In genomic region chr13:26984337-26984736, GRCh38 we compare ENCODE assay signal across 24 cellular contexts.
DNase-seq lines count a peak whose midpoint lies in the region; ATAC-seq, FAIRE-seq and TF ChIP-seq lines count a peak whose summit lies in the region.
"Had no signal": no experiment of that assay in that cellular context is flagged by ENCODE, and none has a peak within 500 bp of the region (broad histone marks: within the 10 kb centered on the region; RNA-seq: fewer than 3 reads in every experiment).

No MANE protein-coding gene starts in this region.

- CTCF ChIA-PET in A549 (lab: Yijun Ruan, JAX): interaction anchor here (0.9 to 12.8 kb wide), 30 partner anchors 9 to 1000 kb away, joined by 3 to 220 read pairs (median 6); no protein-coding TSS in a partner anchor

- no peak for TF ChIP-seq RAD21 in A549 (conservative IDR thresholded peaks at IDR 0.05 in 1 of 2, IDR thresholded peaks at IDR 0.05 in 1 of 2)

- POLR2A ChIA-PET in A549 (lab: Yijun Ruan, JAX): no interaction called here

- TF ChIP-seq POLR2A in A549 (IDR thresholded peaks at IDR 0.05; ENCODE audit: low read length): no peak
- TF ChIP-seq POLR2A in gastroesophageal sphincter (IDR thresholded peaks at IDR 0.05): no peak

- no peak overlapping the region for H3K4me3 ChIP-seq in A549
- no peak overlapping the region for H3K4me3 ChIP-seq in gastroesophageal sphincter
- no peak overlapping the region for H3K4me3 ChIP-seq in rectal smooth muscle tissue (ENCODE audit: low read length)
- H3K4me3 ChIP-seq: psoas muscle, spleen had no signal

- H3K27me3 Mint-ChIP-seq in HFFc6 (ENCODE audit: insufficient read depth): no peaks in the 10 kb centered on the region
- H3K27me3 Mint-ChIP-seq in chondrocyte (ENCODE audit: low read depth): peaks cover 14% of the 10 kb centered on the region

- H3K4me3 Mint-ChIP-seq in HFFc6: peak overlapping the region; percentile 21; the same call in 1 of the 2 replicates
- H3K4me3 Mint-ChIP-seq in chondrocyte (ENCODE audit: unreplicated experiment): no peak overlapping the region
- H3K4me3 Mint-ChIP-seq: activated CD4-positive, alpha-beta T cell treated with anti-CD3 and anti-CD28 coated beads, Interleukin-2, amount 10 ng/mL, durations not matched to agents 24 days and 14 days; CD8-positive, alpha-beta T cell; memory B cell; neural crest cell had no signal

- 94% methylated on average over 4 of the region's 4 CpGs for whole genome bisulfite sequencing in A549 (ENCODE audit: missing lambda C conversion rate)
- WGBS in gastroesophageal sphincter (ENCODE audit: low coverage in 1 of 2), 2 donors: 27 to 93% methylated on average over 1 to 3 of the region's 4 CpGs

- H3K27ac ChIP-seq in A549 (peak overlapping the region; percentile 63 to 82; a peak in 3 of 6 replicates), gastroesophageal sphincter (peak overlapping the region; percentile 75 to 89 (median 86)), rectal smooth muscle tissue (ENCODE audit: low read depth, low read length) (peak overlapping the region; percentile 77)
- H3K27ac ChIP-seq: foreskin keratinocyte, psoas muscle had no signal

- no peak overlapping the region for H3K4me2 ChIP-seq in A549

- H3K27me3 ChIP-seq in gastroesophageal sphincter (no peaks in the 10 kb centered on the region), rectal smooth muscle tissue (ENCODE audit: control insufficient read depth, insufficient read depth, low read length) (no peaks in the 10 kb centered on the region)

- ATAC-seq in A549 (no peak), gastroesophageal sphincter (no peak)

- H3K27ac Mint-ChIP-seq in HFFc6 (peak overlapping the region; percentile 93), chondrocyte (ENCODE audit: unreplicated experiment) (no peak overlapping the region)
- H3K27ac Mint-ChIP-seq: activated CD4-positive, alpha-beta T cell treated with anti-CD3 and anti-CD28 coated beads, Interleukin-2, amount 10 ng/mL, durations not matched to agents 24 days and 14 days; CD8-positive, alpha-beta T cell; memory B cell had no signal

- H3K9me3 Mint-ChIP-seq in HFFc6: no peaks in the 10 kb centered on the region
- no peaks in the 10 kb centered on the region for H3K9me3 Mint-ChIP-seq in chondrocyte (ENCODE audit: low read depth)
- H3K9me3 Mint-ChIP-seq: activated CD4-positive, alpha-beta T cell treated with anti-CD3 and anti-CD28 coated beads, Interleukin-2, amount 10 ng/mL, durations not matched to agents 24 days and 14 days; CD8-positive, alpha-beta T cell; memory B cell; neural crest cell had no signal

- H3K36me3 ChIP-seq in gastroesophageal sphincter: no peaks in the 10 kb centered on the region
- H3K36me3 ChIP-seq in rectal smooth muscle tissue (ENCODE audit: control insufficient read depth, insufficient read depth, low read length): no peaks in the 10 kb centered on the region
- H3K36me3 ChIP-seq: spleen had no signal

- TF ChIP-seq CTCF in A549 (IDR thresholded peaks at IDR 0.05) (no peak), HFFc6 (IDR thresholded peaks at IDR 0.05) (no peak), gastroesophageal sphincter (IDR thresholded peaks at IDR 0.05) (no peak), chondrocyte (IDR thresholded peaks at IDR 0.05) (no peak)

- H3K4me1 Mint-ChIP-seq in HFFc6 (ENCODE audit: low read depth): peaks cover 46% of the 10 kb centered on the region
- no peaks in the 10 kb centered on the region for H3K4me1 Mint-ChIP-seq in chondrocyte (ENCODE audit: low read depth)
- H3K4me1 Mint-ChIP-seq: neural crest cell had no signal

- H3K4me1 ChIP-seq in A549 (peaks cover 52% of the 10 kb centered on the region), gastroesophageal sphincter (peaks cover 0 to 60% (median 12%) of the 10 kb centered on the region in 3 donors), rectal smooth muscle tissue (ENCODE audit: control insufficient read depth, insufficient read depth, low read length) (peaks cover 15% of the 10 kb centered on the region)
- H3K4me1 ChIP-seq: foreskin keratinocyte, psoas muscle had no signal

- H3K36me3 Mint-ChIP-seq in HFFc6 (ENCODE audit: low read depth) (no peaks in the 10 kb centered on the region), chondrocyte (ENCODE audit: low read depth) (no peaks in the 10 kb centered on the region)
- H3K36me3 Mint-ChIP-seq: CD8-positive, alpha-beta T cell; memory B cell had no signal

- H3K9me3 ChIP-seq in A549 (no peaks in the 10 kb centered on the region), gastroesophageal sphincter (no peaks in the 10 kb centered on the region)
- H3K9me3 ChIP-seq: psoas muscle, spleen had no signal

- FAIRE-seq in A549 (lab: Jason Lieb, UNC): no peak
- FAIRE-seq: bronchial epithelial cell, GM19239, kidney had no signal

- no peak overlapping the region for H3K9ac ChIP-seq in rectal smooth muscle tissue (ENCODE audit: low read length)

- TF ChIP-seq EP300 in A549 (IDR thresholded peaks at IDR 0.05): no peak
- no peak for TF ChIP-seq EP300 in gastroesophageal sphincter (IDR thresholded peaks at IDR 0.05)

- DNase-seq in A549 (ENCODE audit: low read depth in 1 of 2, low spot score in 1 of 2) (no peak), HFFc6 (no peak), A172 (ENCODE audit: low spot score) (no peak), NCI-H1092 (lab: John Stamatoyannopoulos, UW) (no peak), chondrocyte (ENCODE audit: low spot score) (no peak), CD1c-positive myeloid dendritic cell (ENCODE audit: extremely low spot score) (no peak)
- DNase-seq: activated CD4-positive, alpha-beta T cell treated with anti-CD3 and anti-CD28 coated beads, Interleukin-2, amount 10 ng/mL, durations not matched to agents 24 days and 14 days; activated CD8-positive, alpha-beta memory T cell treated with anti-CD3 and anti-CD28 coated beads, Interleukin-2, amount 50 U/mL, for 4 hours; CD8-positive, alpha-beta T cell; foreskin keratinocyte; kidney; MV-4-11; NCI-H187; NCI-H345; psoas muscle; SIG-M5; spleen; stimulated activated CD4-positive, alpha-beta T cell treated with anti-CD3 and anti-CD28 coated beads, Interleukin-4, amount 100 ng/mL, for 4 hours had no signal

TF ChIP-seq in A549, 52 proteins besides CTCF, POLR2A, EP300 and RAD21:
- no peak for TF ChIP-seq HDAC2 (IDR thresholded peaks at IDR 0.05)
- no peak for TF ChIP-seq E2F6 (IDR thresholded peaks at IDR 0.05; ENCODE audit: borderline replicate concordance, low read depth)
- no peak for TF ChIP-seq SMC3 (IDR thresholded peaks at IDR 0.05)
- no peak for TF ChIP-seq HOXB13 (CRISPR knock-in tag; IDR thresholded peaks at IDR 0.05; ENCODE audit: low read depth)
- no peak for TF ChIP-seq SREBF2 (IDR thresholded peaks at IDR 0.05)
- TF ChIP-seq RNF2 (IDR thresholded peaks at IDR 0.05; ENCODE audit: borderline replicate concordance, low read depth): no peak
- TF ChIP-seq FOSB (CRISPR knock-in tag; IDR thresholded peaks at IDR 0.05): no peak
- TF ChIP-seq CHD2 (IDR thresholded peaks at IDR 0.05; ENCODE audit: low read length, partially characterized antibody): no peak
- no peak for TF ChIP-seq NR3C1 (IDR thresholded peaks at IDR 0.05)
- TF ChIP-seq EHF (CRISPR knock-in tag; IDR thresholded peaks at IDR 0.05): no peak
- TF ChIP-seq TFCP2L1 (CRISPR knock-in tag; IDR thresholded peaks at IDR 0.05): no peak
- TF ChIP-seq MAX (IDR thresholded peaks at IDR 0.05): no peak
- no peak for TF ChIP-seq ZSCAN20 (CRISPR knock-in tag; IDR thresholded peaks at IDR 0.05)
- TF ChIP-seq, protein P1, sequence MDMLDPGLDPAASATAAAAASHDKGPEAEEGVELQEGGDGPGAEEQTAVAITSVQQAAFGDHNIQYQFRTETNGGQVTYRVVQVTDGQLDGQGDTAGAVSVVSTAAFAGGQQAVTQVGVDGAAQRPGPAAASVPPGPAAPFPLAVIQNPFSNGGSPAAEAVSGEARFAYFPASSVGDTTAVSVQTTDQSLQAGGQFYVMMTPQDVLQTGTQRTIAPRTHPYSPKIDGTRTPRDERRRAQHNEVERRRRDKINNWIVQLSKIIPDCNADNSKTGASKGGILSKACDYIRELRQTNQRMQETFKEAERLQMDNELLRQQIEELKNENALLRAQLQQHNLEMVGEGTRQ (IDR thresholded peaks at IDR 0.05): no peak
- TF ChIP-seq JUNB (IDR thresholded peaks at IDR 0.05): no peak
